In genomic region chr9:90789408-90789807, GRCh38 we compare ENCODE assay signal across 19 cellular contexts. TPM values are rescaled to one million over a fixed set of nuclear protein-coding genes. Genes with fewer than 3 reads are reported as not detected.
A peak's percentile ranks its signal among the peaks of the same experiment; 100 is the strongest.
DNase-seq lines count a peak whose midpoint lies in the region; ATAC-seq, FAIRE-seq and TF ChIP-seq lines count a peak whose summit lies in the region.
"Had no signal": no experiment of that assay in that cellular context is flagged by ENCODE, and none has a peak within 500 bp of the region (broad histone marks: within the 10 kb centered on the region; RNA-seq: fewer than 3 reads in every experiment).

No MANE protein-coding gene starts in this region.

- ATAC-seq in memory B cell (ENCODE audit: low read depth), result peak; percentile 45
- ATAC-seq: HCT116 had no signal

- peak overlapping the region; percentile 76 for H3K27ac ChIP-seq in WERI-Rb-1
- no peak overlapping the region for H3K27ac ChIP-seq in trophoblast cell (ENCODE audit: low read depth, low read length)
- no peak overlapping the region for H3K27ac ChIP-seq in OCI-LY7 (ENCODE audit: low read depth, low read length, poor library complexity, severe bottlenecking)
- H3K27ac ChIP-seq: C4-2B had no signal

- H3K4me3 ChIP-seq in WERI-Rb-1 (ENCODE audit: low read depth, low read length), result no peak overlapping the region
- H3K4me3 ChIP-seq in trophoblast cell (ENCODE audit: low read depth, low read length), result no peak overlapping the region
- H3K4me3 ChIP-seq in OCI-LY7 (ENCODE audit: low read depth, low read length, poor library complexity, severe bottlenecking), result no peak overlapping the region

- H4K12ac ChIP-seq in trophoblast cell (ENCODE audit: low read depth, low read length), result no peak overlapping the region

- CTCF ChIA-PET in OCI-LY7 (lab: Charles Lee; ENCODE audit: unreplicated experiment), result no interaction called here

- H3K27me3 Mint-ChIP-seq in memory B cell (no peaks in the 10 kb centered on the region), osteocyte (ENCODE audit: unreplicated experiment) (peaks cover 19% of the 10 kb centered on the region)
- peaks cover 23% of the 10 kb centered on the region for H3K27me3 Mint-ChIP-seq in T-helper 2 cell treated with Interferon-gamma antibody and Interleukin-4, amounts not matched to agents 5 μg/mL and 100 μg/mL, for 36 hours (ENCODE audit: low read depth)

- no peak overlapping the region for H3K18ac ChIP-seq in trophoblast cell (ENCODE audit: low read length)

- H3K4me1 ChIP-seq in trophoblast cell (ENCODE audit: control insufficient read depth in 1 of 2, insufficient read depth in 2 of 2, low read length in 2 of 2) (peaks cover 0 to 2% of the 10 kb centered on the region in 2 experiments), OCI-LY7 (ENCODE audit: insufficient read depth, low read length, poor library complexity, severe bottlenecking) (peaks cover 17% of the 10 kb centered on the region)
- H3K4me1 ChIP-seq: Caco-2 had no signal

- no peak for TF ChIP-seq CTCF in WERI-Rb-1 (IDR thresholded peaks at IDR 0.05; ENCODE audit: low read depth, low read length)
- no peak for TF ChIP-seq CTCF in osteocyte (IDR thresholded peaks at IDR 0.05)
- TF ChIP-seq CTCF in OCI-LY7 (conservative IDR thresholded peaks at IDR 0.05; ENCODE audit: low read length), result no peak

- H2AK5ac ChIP-seq in trophoblast cell (ENCODE audit: low read length), result no peak overlapping the region

- H3K36me3 Mint-ChIP-seq in memory B cell (no peaks in the 10 kb centered on the region), osteocyte (ENCODE audit: unreplicated experiment) (no peaks in the 10 kb centered on the region)
- H3K36me3 Mint-ChIP-seq in T-helper 2 cell treated with Interferon-gamma antibody and Interleukin-4, amounts not matched to agents 5 μg/mL and 100 μg/mL, for 36 hours (ENCODE audit: low read depth), result no peaks in the 10 kb centered on the region

- H4K20me1 ChIP-seq in OCI-LY7 (ENCODE audit: insufficient read depth, low read length), result no peaks in the 10 kb centered on the region

- H4K91ac ChIP-seq in trophoblast cell (ENCODE audit: low read depth, low read length), result no peak overlapping the region

- H3K14ac ChIP-seq in trophoblast cell (ENCODE audit: low read length), result no peak overlapping the region

- no peak overlapping the region for H2BK12ac ChIP-seq in trophoblast cell (ENCODE audit: low read length)

- no peak for DNase-seq in GM19239 (ENCODE audit: insufficient read length, low spot score)
- no peak for DNase-seq in WERI-Rb-1
- DNase-seq in memory B cell (ENCODE audit: low spot score in 2 of 2), result no peak
- DNase-seq in osteocyte (ENCODE audit: extremely low spot score, unreplicated experiment), result no peak
- no peak for DNase-seq in T-helper 2 cell treated with Interferon-gamma antibody and Interleukin-4, amounts not matched to agents 5 μg/mL and 100 μg/mL, for 36 hours (ENCODE audit: low spot score)
- DNase-seq in trophoblast cell, result no peak
- DNase-seq in OCI-LY7 (ENCODE audit: low spot score), result no peak
- DNase-seq: Caco-2; CD4-positive, alpha-beta T cell; GOT3; H7; IMR-90 had no signal

- H3K4me1 Mint-ChIP-seq in memory B cell (peaks cover 30% of the 10 kb centered on the region), osteocyte (ENCODE audit: unreplicated experiment) (peaks cover 11% of the 10 kb centered on the region)
- no peaks in the 10 kb centered on the region for H3K4me1 Mint-ChIP-seq in T-helper 2 cell treated with Interferon-gamma antibody and Interleukin-4, amounts not matched to agents 5 μg/mL and 100 μg/mL, for 36 hours (ENCODE audit: low read depth)

- H3K4me2 ChIP-seq in trophoblast cell (ENCODE audit: low read length) (no peak overlapping the region), OCI-LY7 (ENCODE audit: low read length) (no peak overlapping the region)

- H3K4ac ChIP-seq in trophoblast cell (ENCODE audit: low read depth, low read length), result no peak overlapping the region

- H2AFZ ChIP-seq in trophoblast cell (ENCODE audit: insufficient read depth, low read length, poor library complexity) (no peak overlapping the region), OCI-LY7 (ENCODE audit: low read length) (no peak overlapping the region)

- H4K8ac ChIP-seq in trophoblast cell (ENCODE audit: low read depth, low read length), result no peak overlapping the region

- no peaks in the 10 kb centered on the region for H3K9me2 ChIP-seq in OCI-LY7 (ENCODE audit: insufficient read depth, low read length)

- no peak overlapping the region for H3K9ac ChIP-seq in trophoblast cell (ENCODE audit: low read length)

- H3K79me2 ChIP-seq in trophoblast cell (ENCODE audit: control insufficient read depth, insufficient read depth, low read length, poor library complexity), result no peaks in the 10 kb centered on the region
- H3K79me2 ChIP-seq in OCI-LY7 (ENCODE audit: insufficient read depth, low read depth, low read length), result no peaks in the 10 kb centered on the region

- H3K27me3 ChIP-seq in WERI-Rb-1 (ENCODE audit: insufficient read depth, low read depth, severe bottlenecking) (no peaks in the 10 kb centered on the region), trophoblast cell (ENCODE audit: insufficient read depth, low read length) (no peaks in the 10 kb centered on the region)

- POLR2A ChIA-PET in OCI-LY7 (lab: Charles Lee), result interaction anchor here (1.8 to 3.7 kb wide), 2 partner anchors 12 kb away, joined by 7 to 10 read pairs; partner anchors contain the start of gene SYK

- peaks cover 6% of the 10 kb centered on the region for H3K9me3 Mint-ChIP-seq in memory B cell
- no peaks in the 10 kb centered on the region for H3K9me3 Mint-ChIP-seq in osteocyte (ENCODE audit: unreplicated experiment)
- no peaks in the 10 kb centered on the region for H3K9me3 Mint-ChIP-seq in T-helper 2 cell treated with Interferon-gamma antibody and Interleukin-4, amounts not matched to agents 5 μg/mL and 100 μg/mL, for 36 hours
- H3K9me3 Mint-ChIP-seq: CD4-positive, alpha-beta T cell had no signal

- H3K79me1 ChIP-seq in trophoblast cell (ENCODE audit: low read length), result no peaks in the 10 kb centered on the region

- intact Hi-C loops in OCI-LY7 (cut with micrococcal nuclease; ENCODE audit: unreplicated experiment), result no loop called here

- peak overlapping the region; percentile 33 for H3K4me3 Mint-ChIP-seq in memory B cell
- H3K4me3 Mint-ChIP-seq in osteocyte (ENCODE audit: unreplicated experiment), result no peak overlapping the region
- H3K4me3 Mint-ChIP-seq in T-helper 2 cell treated with Interferon-gamma antibody and Interleukin-4, amounts not matched to agents 5 μg/mL and 100 μg/mL, for 36 hours, result no peak overlapping the region
- H3K4me3 Mint-ChIP-seq: CD4-positive, alpha-beta T cell had no signal

- FAIRE-seq in GM19239 (lab: Jason Lieb, UNC), result peak; percentile 70
- FAIRE-seq: D721Med, G401.6, HTR-8/SVneo had no signal

- no CpG with 5 or more reads among the region's 4 CpGs for WGBS in trophoblast cell (ENCODE audit: extremely low coverage, insufficient coverage, insufficient read length)

- H3K9me3 ChIP-seq in WERI-Rb-1 (ENCODE audit: severe bottlenecking) (no peaks in the 10 kb centered on the region), trophoblast cell (ENCODE audit: insufficient read depth, low read depth, low read length) (no peaks in the 10 kb centered on the region), OCI-LY7 (ENCODE audit: low read length) (peaks cover 28% of the 10 kb centered on the region)
- H3K9me3 ChIP-seq: Caco-2 had no signal

- no peak overlapping the region for H3K23ac ChIP-seq in trophoblast cell (ENCODE audit: low read length)

- H3K27ac Mint-ChIP-seq in memory B cell (peak overlapping the region; percentile 32), osteocyte (ENCODE audit: unreplicated experiment) (peak overlapping the region; percentile 29)
- no peak overlapping the region for H3K27ac Mint-ChIP-seq in T-helper 2 cell treated with Interferon-gamma antibody and Interleukin-4, amounts not matched to agents 5 μg/mL and 100 μg/mL, for 36 hours
- H3K27ac Mint-ChIP-seq: CD4-positive, alpha-beta T cell had no signal

- H2BK5ac ChIP-seq in trophoblast cell (ENCODE audit: low read depth, low read length, poor library complexity), result no peak overlapping the region

- BruUV-seq in OCI-LY7 (replicated peaks; lab: Mats Ljungman, UMichigan), result no TSS peak

- no peak overlapping the region for H2BK120ac ChIP-seq in trophoblast cell (ENCODE audit: insufficient read depth, low read length, poor library complexity)

- H3K36me3 ChIP-seq in WERI-Rb-1 (no peaks in the 10 kb centered on the region), trophoblast cell (ENCODE audit: control insufficient read depth in 1 of 2, insufficient read depth in 2 of 2, low read length in 2 of 2) (no peaks in the 10 kb centered on the region), OCI-LY7 (ENCODE audit: insufficient read depth, low read length) (no peaks in the 10 kb centered on the region; the same call in 1 of the 2 replicates)

RNA-seq across cellular contexts. Expression of gene SYK, which starts 12.2 kb away (rescaled TPM):
- total RNA-seq in osteocyte (not detected in 2 replicates), OCI-LY7 (2022) (175 and 201 TPM in 2 replicates)
- polyA plus RNA-seq in trophoblast cell (2013), result 0.40 and 0.52 TPM in 2 replicates
- 106 and 112 TPM in 2 replicates for total RNA-seq in OCI-LY7 (2014; rRNA removed; shearing (Covaris generic))
- total RNA-seq: A172, IMR-90 had no signal
- polyA plus RNA-seq: BJ, IMR-90 had no signal

Comparison
In these comparisons a context has a peak if more than half of its experiments do, and no peak if none do; other contexts are left out.
1. RNA of gene SYK, which starts 12.2 kb away (total RNA-seq): 106 to 201 TPM in OCI-LY7; not detected in osteocyte; every median in the first group is over 100 times any median in the second.